Comparison of ENCODE assay signal across 16 cellular contexts in the genomic region with DNA sequence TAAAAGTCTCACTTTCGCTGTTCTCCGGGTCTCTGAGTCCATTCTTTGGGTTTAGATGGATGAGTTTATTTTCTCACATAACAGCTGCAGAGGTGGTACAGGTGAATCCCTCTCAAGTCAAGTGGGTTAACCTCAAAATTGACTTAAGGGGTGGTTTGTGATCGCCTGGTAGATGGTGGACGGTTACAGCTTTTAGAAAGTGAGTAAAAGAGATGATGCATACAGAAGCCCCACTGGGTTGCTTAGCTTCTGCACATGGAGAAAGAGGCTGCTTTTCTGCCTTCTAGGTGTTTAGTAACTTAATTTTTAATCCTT.
DNase-seq lines count a peak whose midpoint lies in the region; ATAC-seq, FAIRE-seq and TF ChIP-seq lines count a peak whose summit lies in the region.
"Had no signal": no experiment of that assay in that cellular context is flagged by ENCODE, and none has a peak within 500 bp of the region (broad histone marks: within the 10 kb centered on the region; RNA-seq: fewer than 3 reads in every experiment).

No MANE protein-coding gene starts in this region.

- peak overlapping the region; percentile 18; the same call in 1 of the 2 replicates for H3K27ac ChIP-seq in DOHH2 (ENCODE audit: low read depth, low read length)
- no peak overlapping the region; the same call in 1 of the 2 replicates for H3K27ac ChIP-seq in HUES6 (ENCODE audit: low read depth, low read length)
- H3K27ac ChIP-seq in K562 (ENCODE audit: extremely low read depth, low read depth, low read length): peak overlapping the region; percentile 67; the same call in 2 of the 3 replicates
- H3K27ac ChIP-seq: C4-2B, PC-9, SJSA1 had no signal

- H4K20me1 ChIP-seq in DOHH2 (ENCODE audit: control insufficient read depth, insufficient read depth, low read depth, low read length) (no peaks in the 10 kb centered on the region), K562 (replicated peaks; ENCODE audit: control insufficient read depth, insufficient read depth, low read length) (no peaks in the 10 kb centered on the region)

- intact Hi-C loops in K562 (cut with micrococcal nuclease): loop anchor here (2.0 kb wide), 1 partner anchor 18 kb away; no protein-coding TSS in a partner anchor

- CTCF ChIA-PET in K562 (lab: Yijun Ruan, JAX; ENCODE audit: low intra/inter-chr PET ratio): no interaction called here

- WGBS in K562 (ENCODE audit: insufficient coverage, low coverage, missing lambda C conversion rate): 2% methylated on average over 4 of the region's 4 CpGs

- peak overlapping the region; percentile 48 for H3K4me2 ChIP-seq in DOHH2 (ENCODE audit: low read length)
- peak overlapping the region; percentile 81 for H3K4me2 ChIP-seq in K562 (ENCODE audit: insufficient read depth, low read length)
- H3K4me2 ChIP-seq: PC-9 had no signal

- H2AFZ ChIP-seq in K562 (ENCODE audit: low read depth, low read length): peak overlapping the region; percentile 66
- H2AFZ ChIP-seq: PC-9 had no signal

- no peaks in the 10 kb centered on the region for H3K9me2 ChIP-seq in DOHH2 (replicated peaks; ENCODE audit: control insufficient read depth, low read length)

- peak overlapping the region; percentile 16 for H3K9ac ChIP-seq in HUES6 (ENCODE audit: low read length)
- H3K9ac ChIP-seq in K562 (ENCODE audit: insufficient read depth in 1 of 2, low read depth in 2 of 2, low read length in 2 of 2): peak overlapping the region; percentile 30 to 43; a peak in 3 of 4 replicates

- TF ChIP-seq POLR2A in K562 (conservative IDR thresholded peaks at IDR 0.05): no peak; the same call in 1 of the 2 replicates

- H3K27me3 ChIP-seq in DOHH2 (ENCODE audit: control insufficient read depth, low read length): no peaks in the 10 kb centered on the region
- H3K27me3 ChIP-seq in HUES6 (ENCODE audit: control insufficient read depth, insufficient read depth, low read length): peaks cover 90% of the 10 kb centered on the region
- H3K27me3 ChIP-seq in K562 (ENCODE audit: control insufficient read depth in 2 of 2, insufficient read depth in 2 of 2, low read length in 2 of 2): no peaks in the 10 kb centered on the region

- BruUV-seq in K562 (replicated peaks; lab: Mats Ljungman, UMichigan): no TSS peak

- ATAC-seq in K562: peak; percentile 30
- ATAC-seq in stimulated activated effector memory CD8-positive, alpha-beta T cell treated with anti-CD3 and anti-CD28 coated beads, Interleukin-12 subunit alpha, Interleukin-12 subunit beta, amount 100 ng/mL, for 72 hours: no peak
- no peak for ATAC-seq in stimulated activated naive B cell treated with anti-CD40 and anti-IgM and Interleukin-4, amounts not matched to agents 10 μg/mL and 1 μg/mL and 100 μg/mL, for 72 hours (replicated peaks)

- peaks cover 83 to 96% of the 10 kb centered on the region in 2 donors for H3K27me3 Mint-ChIP-seq in stimulated activated naive B cell treated with anti-CD40 and anti-IgM and Interleukin-4, amounts not matched to agents 10 μg/mL and 1 μg/mL and 100 μg/mL, for 72 hours

- no peaks in the 10 kb centered on the region for H3K9me1 ChIP-seq in K562 (ENCODE audit: control insufficient read depth, insufficient read depth, low read length)

- H3K4me3 ChIP-seq in DOHH2 (ENCODE audit: low read length) (peak overlapping the region; percentile 37), HUES6 (ENCODE audit: low read depth, low read length) (peak overlapping the region; percentile 62), K562 (peak overlapping the region; percentile 26), iPS-18c (ENCODE audit: insufficient read depth, low read depth, low read length) (peak overlapping the region; percentile 30; the same call in 1 of the 2 replicates)
- H3K4me3 ChIP-seq: PC-9, SJSA1 had no signal

- POLR2A ChIA-PET in K562 (lab: Yijun Ruan, JAX): interaction anchor here (1.1 to 4.6 kb wide), 7 partner anchors 10 to 204 kb away, joined by 3 to 38 read pairs (median 6); no protein-coding TSS in a partner anchor

- TF ChIP-seq RAD21 in K562 (CRISPR knock-in tag; conservative IDR thresholded peaks at IDR 0.05 in 1 of 2, IDR thresholded peaks at IDR 0.05 in 1 of 2): 0 out of 4 replicates have a peak, but pooled peaks of 1 of the 2 experiments have one; percentile 0

- H3K79me2 ChIP-seq in DOHH2 (ENCODE audit: control insufficient read depth, low read length) (no peaks in the 10 kb centered on the region), K562 (ENCODE audit: control insufficient read depth, insufficient read depth, low read length) (no peaks in the 10 kb centered on the region)

- peaks cover 23% of the 10 kb centered on the region for H3K4me1 Mint-ChIP-seq in stimulated activated effector memory CD8-positive, alpha-beta T cell treated with anti-CD3 and anti-CD28 coated beads, Interleukin-12 subunit alpha, Interleukin-12 subunit beta, amount 100 ng/mL, for 72 hours
- peaks cover 8 to 9% of the 10 kb centered on the region in 2 donors for H3K4me1 Mint-ChIP-seq in stimulated activated naive B cell treated with anti-CD40 and anti-IgM and Interleukin-4, amounts not matched to agents 10 μg/mL and 1 μg/mL and 100 μg/mL, for 72 hours

- peak in 1 of 4 experiments; percentile 11 for DNase-seq in K562 (ENCODE audit: extremely low read depth in 1 of 4, low spot score in 3 of 4)
- no peak for DNase-seq in stimulated activated effector memory CD8-positive, alpha-beta T cell treated with anti-CD3 and anti-CD28 coated beads, Interleukin-12 subunit alpha, Interleukin-12 subunit beta, amount 100 ng/mL, for 72 hours (ENCODE audit: low spot score in 2 of 2)
- no peak for DNase-seq in stimulated activated naive B cell treated with anti-CD40 and anti-IgM and Interleukin-4, amounts not matched to agents 10 μg/mL and 1 μg/mL and 100 μg/mL, for 72 hours
- no peak for DNase-seq in activated naive CD4-positive, alpha-beta T cell treated with anti-CD3 and anti-CD28 coated beads, Interleukin-2, amount 50 U/mL, for 16 hours
- DNase-seq in NCI-H128 (lab: John Stamatoyannopoulos, UW; ENCODE audit: unreplicated experiment): no peak
- DNase-seq: Kasumi-1, MM.1S, NCI-H187, NCI-H69, PC-9 had no signal

- peaks cover 12% of the 10 kb centered on the region for H3F3A ChIP-seq in DOHH2 (ENCODE audit: control insufficient read depth, insufficient read depth)

- peaks cover 51% of the 10 kb centered on the region for H3K4me1 ChIP-seq in DOHH2 (ENCODE audit: control insufficient read depth, low read length)
- H3K4me1 ChIP-seq in HUES6 (ENCODE audit: control insufficient read depth, insufficient read depth, low read length): peaks cover 26% of the 10 kb centered on the region
- peaks cover 20 to 26% of the 10 kb centered on the region in 2 experiments for H3K4me1 ChIP-seq in K562 (replicated peaks in 1 of 2; ENCODE audit: control insufficient read depth in 2 of 2, insufficient read depth in 2 of 2, low read length in 2 of 2)
- H3K4me1 ChIP-seq: SJSA1 had no signal

- H3K9me3 Mint-ChIP-seq in stimulated activated effector memory CD8-positive, alpha-beta T cell treated with anti-CD3 and anti-CD28 coated beads, Interleukin-12 subunit alpha, Interleukin-12 subunit beta, amount 100 ng/mL, for 72 hours: peaks cover 22% of the 10 kb centered on the region
- H3K9me3 Mint-ChIP-seq in stimulated activated naive B cell treated with anti-CD40 and anti-IgM and Interleukin-4, amounts not matched to agents 10 μg/mL and 1 μg/mL and 100 μg/mL, for 72 hours: peaks cover 10 to 11% of the 10 kb centered on the region in 2 donors

- no peak for TF ChIP-seq CTCF in DOHH2 (IDR thresholded peaks at IDR 0.05; ENCODE audit: low read depth, low read length, poor library complexity, severe bottlenecking)
- TF ChIP-seq CTCF in K562 (IDR thresholded peaks at IDR 0.05 in 2 of 3, conservative IDR thresholded peaks at IDR 0.05 in 1 of 3; ENCODE audit: insufficient read depth in 2 of 3, low read depth in 1 of 3, low read length in 3 of 3): no peak

- no peaks in the 10 kb centered on the region for H3K36me3 ChIP-seq in DOHH2 (ENCODE audit: control insufficient read depth, low read length)
- no peaks in the 10 kb centered on the region for H3K36me3 ChIP-seq in HUES6 (ENCODE audit: control insufficient read depth, insufficient read depth, low read length)
- no peaks in the 10 kb centered on the region for H3K36me3 ChIP-seq in K562 (ENCODE audit: control insufficient read depth, insufficient read depth, low read length)
- H3K36me3 ChIP-seq: SJSA1 had no signal

- in situ Hi-C loops in K562 (cut with MboI): no loop called here

- FAIRE-seq in K562 (lab: Jason Lieb, UNC): no peak
- FAIRE-seq: GM19239 had no signal

- no peak for TF ChIP-seq EP300 in K562 (IDR thresholded peaks at IDR 0.05; ENCODE audit: low read length)

- no peak overlapping the region for H3K4me3 Mint-ChIP-seq in stimulated activated effector memory CD8-positive, alpha-beta T cell treated with anti-CD3 and anti-CD28 coated beads, Interleukin-12 subunit alpha, Interleukin-12 subunit beta, amount 100 ng/mL, for 72 hours
- no peak overlapping the region for H3K4me3 Mint-ChIP-seq in stimulated activated naive B cell treated with anti-CD40 and anti-IgM and Interleukin-4, amounts not matched to agents 10 μg/mL and 1 μg/mL and 100 μg/mL, for 72 hours

- H3K27ac Mint-ChIP-seq in stimulated activated effector memory CD8-positive, alpha-beta T cell treated with anti-CD3 and anti-CD28 coated beads, Interleukin-12 subunit alpha, Interleukin-12 subunit beta, amount 100 ng/mL, for 72 hours: no peak overlapping the region
- no peak overlapping the region for H3K27ac Mint-ChIP-seq in stimulated activated naive B cell treated with anti-CD40 and anti-IgM and Interleukin-4, amounts not matched to agents 10 μg/mL and 1 μg/mL and 100 μg/mL, for 72 hours

- H3K9me3 ChIP-seq in DOHH2 (ENCODE audit: control insufficient read depth, insufficient read depth, low read length) (no peaks in the 10 kb centered on the region), HUES6 (ENCODE audit: control insufficient read depth, insufficient read depth, low read depth, low read length) (no peaks in the 10 kb centered on the region), K562 (replicated peaks; ENCODE audit: control insufficient read depth, insufficient read depth, low read depth, low read length) (no peaks in the 10 kb centered on the region), iPS-18c (ENCODE audit: control insufficient read depth, insufficient read depth, low read length) (peaks cover 2% of the 10 kb centered on the region)
- H3K9me3 ChIP-seq: SJSA1 had no signal

- H3K36me3 Mint-ChIP-seq in stimulated activated effector memory CD8-positive, alpha-beta T cell treated with anti-CD3 and anti-CD28 coated beads, Interleukin-12 subunit alpha, Interleukin-12 subunit beta, amount 100 ng/mL, for 72 hours: peaks cover 27% of the 10 kb centered on the region
- peaks cover 6 to 25% of the 10 kb centered on the region in 2 donors for H3K36me3 Mint-ChIP-seq in stimulated activated naive B cell treated with anti-CD40 and anti-IgM and Interleukin-4, amounts not matched to agents 10 μg/mL and 1 μg/mL and 100 μg/mL, for 72 hours

TF ChIP-seq in K562, 482 proteins besides CTCF, POLR2A, EP300 and RAD21 (continues in another document):
- peak; percentile 37; the same call in 1 of the 2 replicates for TF ChIP-seq EP400 (IDR thresholded peaks at IDR 0.05)
- TF ChIP-seq ZNF764 (CRISPR knock-in tag; IDR thresholded peaks at IDR 0.05; ENCODE audit: low read depth): no peak
- 0 out of 2 replicates have a peak, but pooled peaks have one; percentile 36 for TF ChIP-seq CTBP1 (IDR thresholded peaks at IDR 0.05; ENCODE audit: borderline replicate concordance)
- 0 out of 2 replicates have a peak, but pooled peaks have one; percentile 19 for TF ChIP-seq GATAD2B (IDR thresholded peaks at IDR 0.05; ENCODE audit: borderline replicate concordance)
